In the genomic region with DNA sequence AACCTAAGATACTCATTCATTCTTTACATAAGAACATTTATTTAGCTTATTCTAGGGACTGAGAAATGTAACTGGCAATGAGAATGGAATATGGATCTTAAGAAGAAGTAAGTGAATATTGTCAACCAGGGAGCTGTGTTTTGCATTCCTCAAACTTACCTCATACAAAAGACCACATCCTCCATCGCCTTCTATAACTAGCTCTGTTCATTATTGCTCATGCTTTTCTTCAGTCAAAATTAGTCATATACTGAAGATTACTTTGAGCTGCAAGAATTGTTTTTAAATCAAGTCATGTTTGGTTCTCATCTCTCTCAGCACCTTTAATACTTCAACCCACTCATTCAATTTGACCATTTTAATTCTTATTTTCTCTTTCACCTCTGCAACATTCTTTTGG, we compare ENCODE assay signal across 11 cellular contexts.
DNase-seq lines count a peak whose midpoint lies in the region; ATAC-seq and TF ChIP-seq lines count a peak whose summit lies in the region.
"Had no signal": no experiment of that assay in that cellular context is flagged by ENCODE, and none has a peak within 500 bp of the region (broad histone marks: within the 10 kb centered on the region; RNA-seq: fewer than 3 reads in every experiment).

No MANE protein-coding gene starts in this region.

- H3K4me3 ChIP-seq in OCI-LY7 (ENCODE audit: low read depth, low read length, poor library complexity, severe bottlenecking): no peak overlapping the region
- H3K4me3 ChIP-seq: lower lobe of right lung had no signal

- H2AFZ ChIP-seq in OCI-LY7 (ENCODE audit: low read length): no peak overlapping the region

- POLR2A ChIA-PET in naive thymus-derived CD8-positive, alpha-beta T cell (lab: Charles Lee): no interaction called here
- POLR2A ChIA-PET in OCI-LY7 (lab: Charles Lee): interaction anchor here (1.0 to 1.3 kb wide), 3 partner anchors 10 to 55 kb away, joined by 3 to 4 read pairs (median 3); no protein-coding TSS in a partner anchor

- intact Hi-C loops in OCI-LY7 (cut with micrococcal nuclease; ENCODE audit: unreplicated experiment): no loop called here

- CTCF ChIA-PET in OCI-LY7 (lab: Charles Lee; ENCODE audit: unreplicated experiment): no interaction called here

- H3K36me3 Mint-ChIP-seq in naive thymus-derived CD8-positive, alpha-beta T cell: no peaks in the 10 kb centered on the region

- no peaks in the 10 kb centered on the region for H4K20me1 ChIP-seq in OCI-LY7 (ENCODE audit: insufficient read depth, low read length)

- H3K4me1 Mint-ChIP-seq in naive thymus-derived CD8-positive, alpha-beta T cell: peaks cover 7 to 36% (median 20%) of the 10 kb centered on the region in 4 donors

- no peaks in the 10 kb centered on the region for H3K4me1 ChIP-seq in OCI-LY7 (ENCODE audit: insufficient read depth, low read length, poor library complexity, severe bottlenecking)
- H3K4me1 ChIP-seq: lower lobe of right lung had no signal

- H3K27me3 Mint-ChIP-seq in naive thymus-derived CD8-positive, alpha-beta T cell: no peaks in the 10 kb centered on the region
- H3K27me3 Mint-ChIP-seq: progenitor cell of endocrine pancreas had no signal

- H3K27ac Mint-ChIP-seq in naive thymus-derived CD8-positive, alpha-beta T cell: peak overlapping the region in 5 of 10 donors; percentile 0 to 68 (median 23)
- H3K27ac Mint-ChIP-seq: progenitor cell of endocrine pancreas had no signal

- H3K27ac ChIP-seq in OCI-LY7 (ENCODE audit: low read depth, low read length, poor library complexity, severe bottlenecking): no peak overlapping the region
- H3K27ac ChIP-seq: lower lobe of right lung had no signal

- no peaks in the 10 kb centered on the region for H3K36me3 ChIP-seq in OCI-LY7 (ENCODE audit: insufficient read depth, low read length)
- H3K36me3 ChIP-seq: lower lobe of right lung had no signal

- H3K9me3 Mint-ChIP-seq in naive thymus-derived CD8-positive, alpha-beta T cell: no peaks in the 10 kb centered on the region

- ATAC-seq in HG03442 (IDR thresholded peaks at IDR 0.05; ENCODE audit: unreplicated experiment) (peak; percentile 62), HG02938 (IDR thresholded peaks at IDR 0.05; ENCODE audit: unreplicated experiment) (no peak), HG02852 (IDR thresholded peaks at IDR 0.05; ENCODE audit: unreplicated experiment) (no peak)
- ATAC-seq in naive thymus-derived CD8-positive, alpha-beta T cell: peak; percentile 40 to 58
- ATAC-seq: lower lobe of right lung had no signal

- BruUV-seq in OCI-LY7 (replicated peaks; lab: Mats Ljungman, UMichigan): no TSS peak

- H3K9me2 ChIP-seq in OCI-LY7 (ENCODE audit: insufficient read depth, low read length): no peaks in the 10 kb centered on the region

- no peaks in the 10 kb centered on the region for H3K9me3 ChIP-seq in OCI-LY7 (ENCODE audit: low read length)
- H3K9me3 ChIP-seq: lower lobe of right lung had no signal

- peak overlapping the region in 1 of 10 donors; percentile 23 for H3K4me3 Mint-ChIP-seq in naive thymus-derived CD8-positive, alpha-beta T cell

- H3K79me2 ChIP-seq in OCI-LY7 (ENCODE audit: insufficient read depth, low read depth, low read length): no peaks in the 10 kb centered on the region

- peak; percentile 94 for DNase-seq in ELR (ENCODE audit: low read depth)
- DNase-seq in amniotic epithelial cell (ENCODE audit: low read depth): peak; percentile 59
- DNase-seq in naive thymus-derived CD8-positive, alpha-beta T cell: no peak
- DNase-seq in NOMO-1 treated with dmso at 0.1 percent for 144 hours (lab: John Stamatoyannopoulos, UW; ENCODE audit: unreplicated experiment): no peak
- no peak for DNase-seq in OCI-LY7 (ENCODE audit: low spot score)
- DNase-seq: lower lobe of right lung, NCI-H526 treated with DMSO at 0.1 percent for 48 hours had no signal

- TF ChIP-seq CTCF in OCI-LY7 (conservative IDR thresholded peaks at IDR 0.05; ENCODE audit: low read length): no peak

- H3K4me2 ChIP-seq in OCI-LY7 (ENCODE audit: low read length): no peak overlapping the region

Comparison
In these comparisons a context has a peak if more than half of its experiments do, and no peak if none do; other contexts are left out.
1. DNase-seq: peak in ELR (single experiment) and amniotic epithelial cell (single experiment); none in naive thymus-derived CD8-positive, alpha-beta T cell (0 of 10), NOMO-1 treated with dmso at 0.1 percent for 144 hours (single experiment) and OCI-LY7 (single experiment).
2. ATAC-seq: peak in HG03442 (single experiment) and naive thymus-derived CD8-positive, alpha-beta T cell (2 of 2); none in HG02938 (single experiment) and HG02852 (single experiment).